Comparison of ENCODE assay signal across 8 cellular contexts in genomic region chr6:13428528-13429405, GRCh38. TPM values are rescaled to one million over a fixed set of nuclear protein-coding genes. Genes with fewer than 3 reads are reported as not detected.
A peak's percentile ranks its signal among the peaks of the same experiment; 100 is the strongest.
DNase-seq lines count a peak whose midpoint lies in the region; ATAC-seq, FAIRE-seq and TF ChIP-seq lines count a peak whose summit lies in the region.

No MANE protein-coding gene starts in this region.

- H3K27me3 ChIP-seq in A673 (replicated peaks; ENCODE audit: insufficient read depth, low read depth, low read length, poor library complexity) (no peaks in the 10 kb centered on the region), Caco-2 (replicated peaks; ENCODE audit: control insufficient read depth, insufficient read depth, low read length) (no peaks in the 10 kb centered on the region)

- no peak for TF ChIP-seq POLR2A in GM12891 (IDR thresholded peaks at IDR 0.05; ENCODE audit: low read depth, low read length)

- intact Hi-C loops in A673 (cut with micrococcal nuclease; ENCODE audit: unreplicated experiment) = no loop called here
- intact Hi-C loops in Caco-2 (cut with micrococcal nuclease; ENCODE audit: unreplicated experiment) = no loop called here

- peak; percentile 28 for FAIRE-seq in GM12891 (lab: Jason Lieb, UNC)

- no peak for DNase-seq in GM12891 (ENCODE audit: insufficient read length, low spot score)
- peak; percentile 40 for DNase-seq in germinal center (ENCODE audit: low spot score)
- DNase-seq in A673 (ENCODE audit: low spot score) = no peak
- no peak for DNase-seq in Caco-2
- no peak for DNase-seq in NCI-H2227 treated with DMSO at 0.1 percent for 48 hours (lab: John Stamatoyannopoulos, UW)
- no peak for DNase-seq in SW480 (ENCODE audit: low spot score)

- no peak overlapping the region for H3K4me3 ChIP-seq in A673 (ENCODE audit: low read depth, low read length, poor library complexity, severe bottlenecking)
- H3K4me3 ChIP-seq in Caco-2 (ENCODE audit: low read depth, low read length) = no peak overlapping the region

- no peak overlapping the region for H3K27ac Mint-ChIP-seq in Caco-2 (ENCODE audit: unreplicated experiment)

- H3K36me3 ChIP-seq in A673 (ENCODE audit: insufficient read depth, low read length, poor library complexity, severe bottlenecking) = no peaks in the 10 kb centered on the region
- H3K36me3 ChIP-seq in Caco-2 (ENCODE audit: control insufficient read depth, insufficient read depth, low read length) = no peaks in the 10 kb centered on the region

- no peaks in the 10 kb centered on the region for H3K36me3 Mint-ChIP-seq in Caco-2 (ENCODE audit: insufficient read depth, unreplicated experiment)

- H3K4me3 Mint-ChIP-seq in Caco-2 (ENCODE audit: unreplicated experiment) = no peak overlapping the region

- peaks cover 4% of the 10 kb centered on the region for H3K27me3 Mint-ChIP-seq in Caco-2 (ENCODE audit: insufficient read depth, unreplicated experiment)

- H3K4me1 ChIP-seq in A673 (ENCODE audit: insufficient read depth, low read length, poor library complexity, severe bottlenecking) (peaks cover under 1% of the 10 kb centered on the region), Caco-2 (no peaks in the 10 kb centered on the region)

- ATAC-seq in GM21367 (IDR thresholded peaks at IDR 0.05; ENCODE audit: unreplicated experiment) = peak; percentile 14
- peak; percentile 15 for ATAC-seq in HG03520 (IDR thresholded peaks at IDR 0.05; ENCODE audit: unreplicated experiment)

- H3K9me3 ChIP-seq in A673 (ENCODE audit: low read depth, low read length, poor library complexity, severe bottlenecking) (no peaks in the 10 kb centered on the region), Caco-2 (no peaks in the 10 kb centered on the region)

- no TSS peak for BruUV-seq in A673 (replicated peaks; lab: Mats Ljungman, UMichigan)
- BruUV-seq in Caco-2 (replicated peaks; lab: Mats Ljungman, UMichigan) = no TSS peak

- H3K4me1 Mint-ChIP-seq in Caco-2 (ENCODE audit: low read depth, unreplicated experiment) = no peaks in the 10 kb centered on the region

- TF ChIP-seq CTCF in A673 (conservative IDR thresholded peaks at IDR 0.05; ENCODE audit: low read depth, low read length) (no peak), Caco-2 (IDR thresholded peaks at IDR 0.05; ENCODE audit: insufficient read depth in 1 of 2, low read depth in 1 of 2, low read length in 1 of 2, severe bottlenecking in 1 of 2, unreplicated experiment in 1 of 2) (no peak)

- peaks cover 3% of the 10 kb centered on the region for H3K9me3 Mint-ChIP-seq in Caco-2 (ENCODE audit: unreplicated experiment)

- H3K27ac ChIP-seq in A673 (ENCODE audit: low read depth, low read length, poor library complexity, severe bottlenecking) = no peak overlapping the region

- POLR2A ChIA-PET in A673 (lab: Charles Lee; ENCODE audit: low non-redundant PET) (no interaction called here), Caco-2 (lab: Charles Lee) (no interaction called here)

- CTCF ChIA-PET in A673 (lab: Charles Lee) = no interaction called here
- CTCF ChIA-PET in Caco-2 (lab: Charles Lee) = no interaction called here

TF ChIP-seq in GM12891, 5 proteins besides CTCF, POLR2A, EP300 and RAD21:
- TF ChIP-seq POU2F2 (IDR thresholded peaks at IDR 0.05; ENCODE audit: low read depth, low read length) (no peak), TAF1 (IDR thresholded peaks at IDR 0.05; ENCODE audit: low read depth, low read length) (peak; percentile 57; the same call in 1 of the 2 replicates), SPI1 (IDR thresholded peaks at IDR 0.05; ENCODE audit: low read depth, low read length) (0 out of 2 replicates have a peak, but pooled peaks have one; percentile 13), PAX5 (IDR thresholded peaks at IDR 0.05; ENCODE audit: insufficient read depth, low read length, severe bottlenecking) (no peak), POLR2AphosphoS5 (IDR thresholded peaks at IDR 0.05; ENCODE audit: low read depth, low read length) (no peak)

RNA-seq across cellular contexts. Expression of gene GFOD1, which starts 58.6 kb away (rescaled TPM):
- 9.8 TPM for polyA plus RNA-seq in GM12891 (2012; ENCODE audit: low read depth, missing spikeins)
- 7.5 and 8.8 TPM in 2 replicates for total RNA-seq in A673 (2021)
- 0.65 and 0.84 TPM in 2 replicates for total RNA-seq in Caco-2 (2022)
